8 cellular contexts compared by ENCODE assay signal in genomic region chr15:62344806-62345539, GRCh38. TPM values are rescaled to one million over a fixed set of nuclear protein-coding genes. Genes with fewer than 3 reads are reported as not detected.
DNase-seq lines count a peak whose midpoint lies in the region; ATAC-seq and TF ChIP-seq lines count a peak whose summit lies in the region.

No MANE protein-coding gene starts in this region.

- H3K27ac ChIP-seq in OCI-LY7 (ENCODE audit: low read depth, low read length, poor library complexity, severe bottlenecking) (no peak overlapping the region), prostate gland (no peak overlapping the region)

- no peaks in the 10 kb centered on the region for H4K20me1 ChIP-seq in OCI-LY7 (ENCODE audit: insufficient read depth, low read length)

- ATAC-seq in HG03097 (IDR thresholded peaks at IDR 0.05; ENCODE audit: low FRiP score, unreplicated experiment) (peak; percentile 77), HG03139 (IDR thresholded peaks at IDR 0.05; ENCODE audit: unreplicated experiment) (no peak), HG03039 (IDR thresholded peaks at IDR 0.05; ENCODE audit: unreplicated experiment) (no peak)
- ATAC-seq in activated T-cell treated with anti-CD3 and anti-CD28 coated beads, Interleukin-2, amount 50 U/mL, for 72 hours (replicated peaks in 1 of 2), result peak; percentile 97 to 98

- H3K27me3 Mint-ChIP-seq in activated T-cell treated with anti-CD3 and anti-CD28 coated beads, Interleukin-2, amount 50 U/mL, for 72 hours (ENCODE audit: low read depth), result peaks cover 5% of the 10 kb centered on the region

- CTCF ChIA-PET in OCI-LY7 (lab: Charles Lee; ENCODE audit: unreplicated experiment), result no interaction called here

- H3K4me2 ChIP-seq in OCI-LY7 (ENCODE audit: low read length), result no peak overlapping the region

- H3K79me2 ChIP-seq in OCI-LY7 (ENCODE audit: insufficient read depth, low read depth, low read length), result no peaks in the 10 kb centered on the region

- H3K36me3 ChIP-seq in OCI-LY7 (ENCODE audit: insufficient read depth, low read length) (no peaks in the 10 kb centered on the region), prostate gland (no peaks in the 10 kb centered on the region)

- BruUV-seq in OCI-LY7 (replicated peaks; lab: Mats Ljungman, UMichigan), result no TSS peak

- 45% methylated on average over 21 of the region's 21 CpGs for WGBS in prostate gland

- H3K9me2 ChIP-seq in OCI-LY7 (ENCODE audit: insufficient read depth, low read length), result no peaks in the 10 kb centered on the region

- intact Hi-C loops in OCI-LY7 (cut with micrococcal nuclease; ENCODE audit: unreplicated experiment), result no loop called here
- intact Hi-C loops in prostate gland (cut with DNase I), result no loop called here

- TF ChIP-seq CTCF in OCI-LY7 (conservative IDR thresholded peaks at IDR 0.05; ENCODE audit: low read length) (peak; percentile 82), fibroblast of villous mesenchyme (IDR thresholded peaks at IDR 0.05; ENCODE audit: insufficient read depth, low read depth, low read length) (peak; percentile 67), prostate gland (IDR thresholded peaks at IDR 0.05) (peak in 3 of 4 experiments; percentile 26 to 69 (median 57))

- no peaks in the 10 kb centered on the region for H3K36me3 Mint-ChIP-seq in activated T-cell treated with anti-CD3 and anti-CD28 coated beads, Interleukin-2, amount 50 U/mL, for 72 hours (ENCODE audit: insufficient read depth in 2 of 2)

- no peaks in the 10 kb centered on the region for H3K27me3 ChIP-seq in prostate gland (replicated peaks; ENCODE audit: insufficient read depth)

- H3K4me3 ChIP-seq in OCI-LY7 (ENCODE audit: low read depth, low read length, poor library complexity, severe bottlenecking), result no peak overlapping the region
- no peak overlapping the region for H3K4me3 ChIP-seq in fibroblast of villous mesenchyme (ENCODE audit: low read depth, low read length)
- no peak overlapping the region for H3K4me3 ChIP-seq in prostate gland

- no peaks in the 10 kb centered on the region for H3K9me3 Mint-ChIP-seq in activated T-cell treated with anti-CD3 and anti-CD28 coated beads, Interleukin-2, amount 50 U/mL, for 72 hours

- TF ChIP-seq POLR2A in prostate gland (IDR thresholded peaks at IDR 0.05), result no peak

- in situ Hi-C loops in G401 (cut with HindIII; ENCODE audit: low sequenced_read_pairs), result no loop called here

- H3K4me1 ChIP-seq in OCI-LY7 (ENCODE audit: insufficient read depth, low read length, poor library complexity, severe bottlenecking) (peaks cover 8% of the 10 kb centered on the region), prostate gland (replicated peaks) (no peaks in the 10 kb centered on the region)

- H3K27ac Mint-ChIP-seq in activated T-cell treated with anti-CD3 and anti-CD28 coated beads, Interleukin-2, amount 50 U/mL, for 72 hours, result peak overlapping the region; percentile 92

- H3K9me3 ChIP-seq in OCI-LY7 (ENCODE audit: low read length), result no peaks in the 10 kb centered on the region
- no peaks in the 10 kb centered on the region for H3K9me3 ChIP-seq in prostate gland

- POLR2A ChIA-PET in OCI-LY7 (lab: Charles Lee), result no interaction called here

- peak; percentile 28 for DNase-seq in G401 (ENCODE audit: low spot score)
- DNase-seq in OCI-LY7 (ENCODE audit: low spot score), result peak; percentile 83
- DNase-seq in activated T-cell treated with anti-CD3 and anti-CD28 coated beads, Interleukin-2, amount 50 U/mL, for 72 hours, result peak; percentile 64 to 65
- peak; percentile 37 for DNase-seq in fibroblast of villous mesenchyme (ENCODE audit: low read depth)
- peak; percentile 47 for DNase-seq in prostate gland (ENCODE audit: low spot score)

- H3K4me3 Mint-ChIP-seq in activated T-cell treated with anti-CD3 and anti-CD28 coated beads, Interleukin-2, amount 50 U/mL, for 72 hours, result peak overlapping the region; percentile 80 to 86

- H2AFZ ChIP-seq in OCI-LY7 (ENCODE audit: low read length), result no peak overlapping the region

- peaks cover 7% of the 10 kb centered on the region for H3K4me1 Mint-ChIP-seq in activated T-cell treated with anti-CD3 and anti-CD28 coated beads, Interleukin-2, amount 50 U/mL, for 72 hours (ENCODE audit: low read depth)

RNA-seq across cellular contexts. Expression of gene TLN2, which starts 45.4 kb away (rescaled TPM):
- total RNA-seq in G401 (2014; rRNA removed; shearing (Covaris generic)), result 4.1 and 8.6 TPM in 2 replicates
- 2.7 and 4.2 TPM in 2 replicates for total RNA-seq in OCI-LY7 (2014; rRNA removed; shearing (Covaris generic))
- total RNA-seq in OCI-LY7 (2022), result 8.4 and 10.0 TPM in 2 replicates
- 1 to 10 TPM; 1.4 to 3.5 TPM for total RNA-seq in activated T-cell treated with anti-CD3 and anti-CD28 coated beads, Interleukin-2, amount 50 U/mL, for 72 hours
- total RNA-seq in fibroblast of villous mesenchyme, result 22.5 and 35.4 TPM in 2 replicates
- 10 to 100 TPM in 1 of 2 donors, 1 to 10 TPM in 1; 5.0 to 27.0 TPM for total RNA-seq in prostate gland

Comparison
In these comparisons a context has a peak if more than half of its experiments do, and no peak if none do; other contexts are left out.
1. DNase-seq: peak in every context shown above with its lines; median percentile 83 in OCI-LY7; 64 in activated T-cell treated with anti-CD3 and anti-CD28 coated beads, Interleukin-2, amount 50 U/mL, for 72 hours; 47 in prostate gland; 37 in fibroblast of villous mesenchyme; 28 in G401.
2. ATAC-seq: peak in HG03097 (single experiment) and activated T-cell treated with anti-CD3 and anti-CD28 coated beads, Interleukin-2, amount 50 U/mL, for 72 hours (2 of 2); none in HG03139 (single experiment) and HG03039 (single experiment).
3. Peak in every context shown above with its lines, with median percentiles within 50 percentile points of each other: CTCF ChIP-seq.